In the genomic region with DNA sequence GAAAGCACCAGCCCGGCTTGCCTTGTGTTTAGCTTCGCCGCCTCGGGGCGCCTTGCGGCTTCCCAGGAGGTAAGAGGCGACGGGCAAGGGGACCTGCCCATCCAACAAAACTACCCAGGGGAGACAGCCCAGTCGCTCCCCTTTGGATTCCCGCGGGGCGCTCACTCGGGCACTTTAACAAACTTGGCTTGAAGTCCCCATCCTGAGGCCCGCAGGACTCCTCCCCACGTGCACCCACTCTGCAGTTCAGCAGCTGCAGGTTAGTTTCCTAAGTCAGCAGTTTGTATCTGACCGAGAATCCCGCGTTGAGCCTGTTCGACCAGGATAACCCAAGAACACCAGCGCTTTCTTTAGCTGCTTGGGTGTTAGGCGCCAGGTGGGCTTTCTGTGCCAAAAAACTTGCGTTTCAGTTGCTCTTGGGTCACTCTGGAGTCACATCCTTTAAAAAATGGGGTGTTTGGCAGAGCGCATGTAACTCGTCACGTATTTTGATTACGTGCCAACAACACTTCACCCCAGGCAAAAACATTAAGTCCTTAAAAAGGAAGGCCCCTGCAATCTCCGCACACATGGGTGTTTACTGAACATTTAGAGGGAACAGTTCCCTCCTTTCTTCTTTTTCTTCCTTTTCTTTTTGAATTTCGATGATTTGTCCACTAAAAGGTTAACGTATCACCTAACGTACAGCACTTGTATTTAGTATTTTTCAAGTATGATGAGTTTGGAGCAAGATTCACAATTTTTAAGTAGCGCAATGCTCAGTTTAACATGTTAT, we compare ENCODE assay signal across 7 cellular contexts. TPM values are rescaled to one million over a fixed set of nuclear protein-coding genes. Genes with fewer than 3 reads are reported as not detected.
DNase-seq lines count a peak whose midpoint lies in the region; ATAC-seq and TF ChIP-seq lines count a peak whose summit lies in the region.

No MANE protein-coding gene starts in this region.

- ATAC-seq in GM23338 (peak; percentile 39), HG03571 (IDR thresholded peaks at IDR 0.05; ENCODE audit: unreplicated experiment) (no peak), HG03460 (IDR thresholded peaks at IDR 0.05; ENCODE audit: unreplicated experiment) (no peak)

- H3K4me3 ChIP-seq in GM23338 (peak overlapping the region; percentile 59), endodermal cell (ENCODE audit: low read length) (peak overlapping the region; percentile 77), neural progenitor cell (peak overlapping the region; percentile 56)

- TF ChIP-seq CTCF in GM23338 (conservative IDR thresholded peaks at IDR 0.05; ENCODE audit: low read depth in 2 of 2) (no peak), endodermal cell (conservative IDR thresholded peaks at IDR 0.05) (no peak), neural progenitor cell (IDR thresholded peaks at IDR 0.05) (no peak)

- peak; percentile 55 for DNase-seq in GM23338 (ENCODE audit: low spot score)
- DNase-seq in NCI-H526 treated with DMSO at 0.1 percent for 48 hours (lab: John Stamatoyannopoulos, UW), result peak; percentile 11
- no peak for DNase-seq in endodermal cell
- DNase-seq in neural progenitor cell (ENCODE audit: low spot score), result peak; percentile 29
- no peak for DNase-seq in occipital lobe (lab: John Stamatoyannopoulos, UW)

- H3K27ac Mint-ChIP-seq in GM23338 (no peak overlapping the region), endodermal cell (no peak overlapping the region), neural progenitor cell (no peak overlapping the region)

- no peaks in the 10 kb centered on the region for H3K9me2 ChIP-seq in GM23338 (ENCODE audit: insufficient read depth)

- H3K9ac ChIP-seq in endodermal cell (ENCODE audit: extremely low read depth, low read length, poor library complexity, severe bottlenecking) (no peak overlapping the region), neural progenitor cell (no peak overlapping the region)

- H3K27ac ChIP-seq in GM23338 (ENCODE audit: low read depth) (no peak overlapping the region), endodermal cell (ENCODE audit: low read depth, low read length) (no peak overlapping the region), neural progenitor cell (no peak overlapping the region)

- H4K20me1 ChIP-seq in GM23338 (replicated peaks; ENCODE audit: insufficient read depth) (no peaks in the 10 kb centered on the region), neural progenitor cell (ENCODE audit: low read depth) (no peaks in the 10 kb centered on the region)

- peak overlapping the region; percentile 67 for H3K4me3 Mint-ChIP-seq in GM23338
- H3K4me3 Mint-ChIP-seq in endodermal cell, result peak overlapping the region; percentile 63
- peak overlapping the region; percentile 76 for H3K4me3 Mint-ChIP-seq in neural progenitor cell

- H3K27me3 Mint-ChIP-seq in GM23338 (ENCODE audit: insufficient read depth, low read depth, poor library complexity), result peaks cover 13% of the 10 kb centered on the region
- peaks cover 71% of the 10 kb centered on the region for H3K27me3 Mint-ChIP-seq in endodermal cell (ENCODE audit: insufficient read depth)
- H3K27me3 Mint-ChIP-seq in neural progenitor cell (ENCODE audit: insufficient read depth, low read depth), result peaks cover 11% of the 10 kb centered on the region

- H3F3A ChIP-seq in GM23338 (replicated peaks; ENCODE audit: low read depth), result 0 out of 2 replicates have a peak, but pooled peaks cover 7% of the 10 kb centered on the region
- no peaks in the 10 kb centered on the region for H3F3A ChIP-seq in neural progenitor cell (ENCODE audit: low read depth)

- H3K4me2 ChIP-seq in GM23338 (peak overlapping the region; percentile 78), neural progenitor cell (peak overlapping the region; percentile 93)

- peak overlapping the region; percentile 85 for H2AFZ ChIP-seq in GM23338
- peak overlapping the region; percentile 87 for H2AFZ ChIP-seq in neural progenitor cell (replicated peaks)

- H3K4me1 ChIP-seq in GM23338 (ENCODE audit: insufficient read depth) (peaks cover 60% of the 10 kb centered on the region), endodermal cell (ENCODE audit: control insufficient read depth, insufficient read depth, low read length) (no peaks in the 10 kb centered on the region), neural progenitor cell (peaks cover 8% of the 10 kb centered on the region)

- H3K4me1 Mint-ChIP-seq in GM23338 (peaks cover 44% of the 10 kb centered on the region), endodermal cell (peaks cover 6% of the 10 kb centered on the region), neural progenitor cell (peaks cover 3% of the 10 kb centered on the region)

- no peaks in the 10 kb centered on the region for H3K9me3 ChIP-seq in endodermal cell (ENCODE audit: control insufficient read depth, low read length)
- no peaks in the 10 kb centered on the region for H3K9me3 ChIP-seq in neural progenitor cell (ENCODE audit: low read depth)

- peaks cover 30% of the 10 kb centered on the region for H3K27me3 ChIP-seq in GM23338 (ENCODE audit: insufficient read depth)
- peaks cover 72% of the 10 kb centered on the region for H3K27me3 ChIP-seq in endodermal cell (ENCODE audit: control insufficient read depth, insufficient read depth, low read length, poor library complexity, severe bottlenecking)
- peaks cover 64% of the 10 kb centered on the region for H3K27me3 ChIP-seq in neural progenitor cell

- H3K36me3 Mint-ChIP-seq in GM23338 (ENCODE audit: low read depth), result no peaks in the 10 kb centered on the region
- no peaks in the 10 kb centered on the region for H3K36me3 Mint-ChIP-seq in endodermal cell (ENCODE audit: low read depth)
- no peaks in the 10 kb centered on the region for H3K36me3 Mint-ChIP-seq in neural progenitor cell

- H3K79me2 ChIP-seq in GM23338 (replicated peaks; ENCODE audit: insufficient read depth) (no peaks in the 10 kb centered on the region), neural progenitor cell (ENCODE audit: low read depth) (no peaks in the 10 kb centered on the region)

- H3K9me3 Mint-ChIP-seq in GM23338, result peaks cover 3% of the 10 kb centered on the region; the same call in 1 of the 3 replicates
- H3K9me3 Mint-ChIP-seq in endodermal cell, result no peaks in the 10 kb centered on the region
- peaks cover 3% of the 10 kb centered on the region for H3K9me3 Mint-ChIP-seq in neural progenitor cell

- H3K36me3 ChIP-seq in GM23338 (ENCODE audit: insufficient read depth) (no peaks in the 10 kb centered on the region), endodermal cell (ENCODE audit: control insufficient read depth, insufficient read depth, low read length) (no peaks in the 10 kb centered on the region), neural progenitor cell (no peaks in the 10 kb centered on the region)

- 14 to 23% methylated on average over 11 to 31 of the region's 31 CpGs for WGBS in endodermal cell (ENCODE audit: insufficient coverage in 1 of 2, insufficient read length in 1 of 2), 2 experiments

TF ChIP-seq in GM23338, 12 proteins besides CTCF, POLR2A, EP300 and RAD21 (continues in another document):
- TF ChIP-seq NANOG (IDR thresholded peaks at IDR 0.05; ENCODE audit: borderline replicate concordance) (no peak), EZH2phosphoT487 (IDR thresholded peaks at IDR 0.05; ENCODE audit: unreplicated experiment) (no peak), STAT1 (IDR thresholded peaks at IDR 0.05; ENCODE audit: unreplicated experiment) (no peak), POLR2AphosphoS5 (IDR thresholded peaks at IDR 0.05; ENCODE audit: low read depth) (no peak), JUNB (IDR thresholded peaks at IDR 0.05; ENCODE audit: unreplicated experiment) (no peak)
- TF ChIP-seq, protein P1, sequence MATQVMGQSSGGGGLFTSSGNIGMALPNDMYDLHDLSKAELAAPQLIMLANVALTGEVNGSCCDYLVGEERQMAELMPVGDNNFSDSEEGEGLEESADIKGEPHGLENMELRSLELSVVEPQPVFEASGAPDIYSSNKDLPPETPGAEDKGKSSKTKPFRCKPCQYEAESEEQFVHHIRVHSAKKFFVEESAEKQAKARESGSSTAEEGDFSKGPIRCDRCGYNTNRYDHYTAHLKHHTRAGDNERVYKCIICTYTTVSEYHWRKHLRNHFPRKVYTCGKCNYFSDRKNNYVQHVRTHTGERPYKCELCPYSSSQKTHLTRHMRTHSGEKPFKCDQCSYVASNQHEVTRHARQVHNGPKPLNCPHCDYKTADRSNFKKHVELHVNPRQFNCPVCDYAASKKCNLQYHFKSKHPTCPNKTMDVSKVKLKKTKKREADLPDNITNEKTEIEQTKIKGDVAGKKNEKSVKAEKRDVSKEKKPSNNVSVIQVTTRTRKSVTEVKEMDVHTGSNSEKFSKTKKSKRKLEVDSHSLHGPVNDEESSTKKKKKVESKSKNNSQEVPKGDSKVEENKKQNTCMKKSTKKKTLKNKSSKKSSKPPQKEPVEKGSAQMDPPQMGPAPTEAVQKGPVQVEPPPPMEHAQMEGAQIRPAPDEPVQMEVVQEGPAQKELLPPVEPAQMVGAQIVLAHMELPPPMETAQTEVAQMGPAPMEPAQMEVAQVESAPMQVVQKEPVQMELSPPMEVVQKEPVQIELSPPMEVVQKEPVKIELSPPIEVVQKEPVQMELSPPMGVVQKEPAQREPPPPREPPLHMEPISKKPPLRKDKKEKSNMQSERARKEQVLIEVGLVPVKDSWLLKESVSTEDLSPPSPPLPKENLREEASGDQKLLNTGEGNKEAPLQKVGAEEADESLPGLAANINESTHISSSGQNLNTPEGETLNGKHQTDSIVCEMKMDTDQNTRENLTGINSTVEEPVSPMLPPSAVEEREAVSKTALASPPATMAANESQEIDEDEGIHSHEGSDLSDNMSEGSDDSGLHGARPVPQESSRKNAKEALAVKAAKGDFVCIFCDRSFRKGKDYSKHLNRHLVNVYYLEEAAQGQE (IDR thresholded peaks at IDR 0.05; ENCODE audit: unreplicated experiment), result no peak

RNA-seq across cellular contexts. Expression of a gene that starts 0.9 kb away (rescaled TPM):
- 4.7 and 9.3 TPM in 2 replicates for total RNA-seq in GM23338 (2014; rRNA removed; shearing (Covaris generic))
- polyA plus RNA-seq in GM23338 (2016; fragmentation: Nextera tagmentation; extraction: Ambion mirVana), result 9.1 and 9.3 TPM in 2 replicates
- total RNA-seq in endodermal cell (under 1 TPM; 0.80 to 0.99 TPM), neural progenitor cell (ENCODE audit: low replicate concordance) (0.13 and 0.99 TPM in 2 replicates), occipital lobe (1.1 TPM)
- 0.78 TPM for polyA plus RNA-seq in endodermal cell (2013, experiment 1 of 2)
- polyA plus RNA-seq in endodermal cell (2013, experiment 2 of 2), result 0.66 TPM

Comparison
In these comparisons a context has a peak if more than half of its experiments do, and no peak if none do; other contexts are left out.
1. DNase-seq: peak in GM23338 (single experiment), NCI-H526 treated with DMSO at 0.1 percent for 48 hours (single experiment) and neural progenitor cell (single experiment); none in endodermal cell (single experiment) and occipital lobe (single experiment).
2. Peak in every context shown above with its lines, with median percentiles within 50 percentile points of each other: H3K4me3 ChIP-seq and H3K4me3 Mint-ChIP-seq.